In the genomic region with DNA sequence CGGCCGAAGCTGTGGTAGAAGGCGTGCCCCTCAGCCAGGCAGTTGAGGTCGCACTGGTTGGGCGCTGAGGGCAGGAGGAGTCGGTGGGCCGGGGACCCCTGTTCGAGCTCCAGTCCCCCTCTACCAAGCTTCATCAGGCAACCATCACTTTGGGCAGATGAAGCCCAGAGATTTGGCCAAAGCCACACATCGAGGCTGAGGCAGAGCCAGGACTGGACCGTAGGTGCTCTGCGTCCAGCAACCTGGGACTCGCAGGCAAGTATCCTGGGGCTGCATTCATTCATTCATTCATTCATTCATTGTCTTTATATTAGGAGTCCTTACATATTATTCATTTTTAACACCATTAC, we compare ENCODE assay signal across 9 cellular contexts. TPM values are rescaled to one million over a fixed set of nuclear protein-coding genes. Genes with fewer than 3 reads are reported as not detected.
A peak's percentile ranks its signal among the peaks of the same experiment; 100 is the strongest.
DNase-seq lines count a peak whose midpoint lies in the region; ATAC-seq and TF ChIP-seq lines count a peak whose summit lies in the region.
"Had no signal": no experiment of that assay in that cellular context is flagged by ENCODE, and none has a peak within 500 bp of the region (broad histone marks: within the 10 kb centered on the region; RNA-seq: fewer than 3 reads in every experiment).

No MANE protein-coding gene starts in this region.

- BruUV-seq in MCF 10A (replicated peaks; lab: Mats Ljungman, UMichigan) = no TSS peak

- peaks cover 9% of the 10 kb centered on the region for H3K4me1 Mint-ChIP-seq in MCF 10A (ENCODE audit: insufficient read depth, unreplicated experiment)

- H3K4me3 ChIP-seq in SK-N-SH (ENCODE audit: low read depth in 2 of 2, low read length in 1 of 2) (peak overlapping the region in 1 of 2 experiments; percentile 35; a peak in 2 of 4 replicates), left lung (peak overlapping the region; percentile 28 to 42), thoracic aorta (peak overlapping the region; percentile 75)

- no peak overlapping the region; the same call in 1 of the 2 replicates for H3K4me2 ChIP-seq in SK-N-SH

- no peaks in the 10 kb centered on the region for H3K79me2 ChIP-seq in SK-N-SH (ENCODE audit: insufficient read depth)

- H4K20me1 ChIP-seq in SK-N-SH (ENCODE audit: insufficient read depth) = no peaks in the 10 kb centered on the region

- peak overlapping the region in 1 of 2 experiments; percentile 8; a peak in 1 of 4 replicates for H3K27ac ChIP-seq in SK-N-SH (ENCODE audit: low read depth in 2 of 2, low read length in 1 of 2)
- no peak overlapping the region for H3K27ac ChIP-seq in left lung
- H3K27ac ChIP-seq in thoracic aorta = peak overlapping the region in 1 of 2 donors; percentile 68

- TF ChIP-seq EP300 in SK-N-SH (IDR thresholded peaks at IDR 0.05; ENCODE audit: borderline replicate concordance in 1 of 2, low read depth in 1 of 2, low read length in 1 of 2) = no peak

- intact Hi-C loops in MCF 10A (cut with micrococcal nuclease) = no loop called here
- intact Hi-C loops in left lung (cut with DNase I) = no loop called here

- peaks cover 13% of the 10 kb centered on the region for H3F3A ChIP-seq in SK-N-SH (replicated peaks; ENCODE audit: insufficient read depth)

- ATAC-seq in SK-N-SH treated with all-trans-retinoic acid at 6 μM for 48 hours (no peak), left lung (no peak), thoracic aorta (ENCODE audit: insufficient number of reproducible peaks, low FRiP score, low read depth) (no peak), GM21367 (IDR thresholded peaks at IDR 0.05; ENCODE audit: unreplicated experiment) (no peak)

- H3K9me3 ChIP-seq in SK-N-SH (no peaks in the 10 kb centered on the region), left lung (no peaks in the 10 kb centered on the region), thoracic aorta (no peaks in the 10 kb centered on the region)

- WGBS in SK-N-SH (ENCODE audit: low lambda C conversion rate) = 24% methylated on average over 6 of the region's 12 CpGs

- peak overlapping the region; percentile 35 for H3K4me3 Mint-ChIP-seq in MCF 10A (ENCODE audit: unreplicated experiment)

- DNase-seq in SK-N-SH = no peak
- no peak for DNase-seq in MCF 10A (ENCODE audit: unreplicated experiment)
- no peak for DNase-seq in left lung
- no peak for DNase-seq in thoracic aorta (ENCODE audit: low spot score)
- DNase-seq in activated effector memory CD4-positive, alpha-beta T cell treated with anti-CD3 and anti-CD28 coated beads, Interleukin-2, amount 50 U/mL, for 16 hours = no peak
- no peak for DNase-seq in effector CD4-positive, alpha-beta T cell

- CTCF ChIA-PET in SK-N-SH (lab: Yijun Ruan, JAX) = interaction anchor here (1.1 to 2.2 kb wide), 2 partner anchors 38 to 83 kb away, joined by 3 to 11 read pairs; no protein-coding TSS in a partner anchor
- CTCF ChIA-PET in MCF 10A (lab: Yijun Ruan, JAX) = interaction anchor here (0.8 kb wide), 1 partner anchor 163 kb away, joined by 3 read pairs; no protein-coding TSS in a partner anchor

- H2AFZ ChIP-seq in SK-N-SH (ENCODE audit: low read depth) = no peak overlapping the region

- no peaks in the 10 kb centered on the region for H3K36me3 ChIP-seq in SK-N-SH (replicated peaks in 1 of 2; ENCODE audit: control insufficient read depth in 1 of 2, insufficient read depth in 2 of 2, low read length in 1 of 2)
- no peaks in the 10 kb centered on the region for H3K36me3 ChIP-seq in left lung
- no peaks in the 10 kb centered on the region for H3K36me3 ChIP-seq in thoracic aorta

- H3K27me3 Mint-ChIP-seq in MCF 10A (ENCODE audit: insufficient read depth, unreplicated experiment) = no peaks in the 10 kb centered on the region

- no peaks in the 10 kb centered on the region for H3K27me3 ChIP-seq in SK-N-SH (ENCODE audit: insufficient read depth)
- H3K27me3 ChIP-seq in left lung = peaks cover 22 to 76% of the 10 kb centered on the region in 2 donors
- H3K27me3 ChIP-seq in thoracic aorta (replicated peaks; ENCODE audit: insufficient read depth) = no peaks in the 10 kb centered on the region

- POLR2A ChIA-PET in SK-N-SH (lab: Yijun Ruan, JAX) (no interaction called here), MCF 10A (lab: Yijun Ruan, JAX) (interaction anchor here (0.6 kb wide), 1 partner anchor 67 kb away, joined by 3 read pairs; no protein-coding TSS in a partner anchor)

- H3K27ac Mint-ChIP-seq in MCF 10A (ENCODE audit: low read depth, unreplicated experiment) = peak overlapping the region; percentile 99

- no peak overlapping the region for H3K9ac ChIP-seq in SK-N-SH

- H3K9me3 Mint-ChIP-seq in MCF 10A (ENCODE audit: unreplicated experiment) = no peaks in the 10 kb centered on the region

- no peak for TF ChIP-seq RAD21 in SK-N-SH (IDR thresholded peaks at IDR 0.05; ENCODE audit: low read length)

- peaks cover 23% of the 10 kb centered on the region for H3K36me3 Mint-ChIP-seq in MCF 10A (ENCODE audit: insufficient read depth, unreplicated experiment)

- TF ChIP-seq CTCF in SK-N-SH (IDR thresholded peaks at IDR 0.05) (no peak), MCF 10A (IDR thresholded peaks at IDR 0.05; ENCODE audit: unreplicated experiment) (no peak), left lung (IDR thresholded peaks at IDR 0.05) (no peak), thoracic aorta (IDR thresholded peaks at IDR 0.05) (no peak)

- no peaks in the 10 kb centered on the region for H3K9me2 ChIP-seq in SK-N-SH

- H3K4me1 ChIP-seq in SK-N-SH (ENCODE audit: control insufficient read depth in 1 of 2, insufficient read depth in 2 of 2, low read depth in 1 of 2, low read length in 1 of 2) = peaks cover 0 to 11% of the 10 kb centered on the region in 2 experiments; a peak in 1 of 4 replicates
- H3K4me1 ChIP-seq in left lung = peaks cover 4 to 19% of the 10 kb centered on the region in 2 donors
- peaks cover 3 to 21% of the 10 kb centered on the region in 2 donors for H3K4me1 ChIP-seq in thoracic aorta (ENCODE audit: control insufficient read depth in 1 of 2, low read depth in 2 of 2)

TF ChIP-seq in SK-N-SH, 30 proteins besides CTCF, POLR2A, EP300 and RAD21:
- TF ChIP-seq YY1 (IDR thresholded peaks at IDR 0.05; ENCODE audit: low read depth) (no peak), GATA2 (CRISPR knock-in tag; IDR thresholded peaks at IDR 0.05) (no peak), TAF1 (IDR thresholded peaks at IDR 0.05; ENCODE audit: borderline replicate concordance, low read depth, low read length) (0 out of 2 replicates have a peak, but pooled peaks have one; percentile 4)

TF ChIP-seq in SK-N-SH treated with all-trans-retinoic acid at 6 μM for 48 hours, 23 proteins besides CTCF, POLR2A, EP300 and RAD21 (continues in another document):
- TF ChIP-seq ESRRG (CRISPR knock-in tag; IDR thresholded peaks at IDR 0.05) (no peak), ZNF8 (CRISPR knock-in tag; IDR thresholded peaks at IDR 0.05) (no peak), BACH2 (CRISPR knock-in tag; IDR thresholded peaks at IDR 0.05; ENCODE audit: borderline replicate concordance) (no peak), ZFP30 (CRISPR knock-in tag; IDR thresholded peaks at IDR 0.05) (no peak), ZC3H10 (CRISPR knock-in tag; IDR thresholded peaks at IDR 0.05) (no peak), GLIS3 (CRISPR knock-in tag; IDR thresholded peaks at IDR 0.05) (no peak), RARB (CRISPR knock-in tag; IDR thresholded peaks at IDR 0.05) (no peak)
- TF ChIP-seq, protein P1, sequence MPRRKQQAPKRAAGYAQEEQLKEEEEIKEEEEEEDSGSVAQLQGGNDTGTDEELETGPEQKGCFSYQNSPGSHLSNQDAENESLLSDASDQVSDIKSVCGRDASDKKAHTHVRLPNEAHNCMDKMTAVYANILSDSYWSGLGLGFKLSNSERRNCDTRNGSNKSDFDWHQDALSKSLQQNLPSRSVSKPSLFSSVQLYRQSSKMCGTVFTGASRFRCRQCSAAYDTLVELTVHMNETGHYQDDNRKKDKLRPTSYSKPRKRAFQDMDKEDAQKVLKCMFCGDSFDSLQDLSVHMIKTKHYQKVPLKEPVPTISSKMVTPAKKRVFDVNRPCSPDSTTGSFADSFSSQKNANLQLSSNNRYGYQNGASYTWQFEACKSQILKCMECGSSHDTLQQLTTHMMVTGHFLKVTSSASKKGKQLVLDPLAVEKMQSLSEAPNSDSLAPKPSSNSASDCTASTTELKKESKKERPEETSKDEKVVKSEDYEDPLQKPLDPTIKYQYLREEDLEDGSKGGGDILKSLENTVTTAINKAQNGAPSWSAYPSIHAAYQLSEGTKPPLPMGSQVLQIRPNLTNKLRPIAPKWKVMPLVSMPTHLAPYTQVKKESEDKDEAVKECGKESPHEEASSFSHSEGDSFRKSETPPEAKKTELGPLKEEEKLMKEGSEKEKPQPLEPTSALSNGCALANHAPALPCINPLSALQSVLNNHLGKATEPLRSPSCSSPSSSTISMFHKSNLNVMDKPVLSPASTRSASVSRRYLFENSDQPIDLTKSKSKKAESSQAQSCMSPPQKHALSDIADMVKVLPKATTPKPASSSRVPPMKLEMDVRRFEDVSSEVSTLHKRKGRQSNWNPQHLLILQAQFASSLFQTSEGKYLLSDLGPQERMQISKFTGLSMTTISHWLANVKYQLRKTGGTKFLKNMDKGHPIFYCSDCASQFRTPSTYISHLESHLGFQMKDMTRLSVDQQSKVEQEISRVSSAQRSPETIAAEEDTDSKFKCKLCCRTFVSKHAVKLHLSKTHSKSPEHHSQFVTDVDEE (CRISPR knock-in tag; IDR thresholded peaks at IDR 0.05) = no peak

RNA-seq across cellular contexts. Expression of a gene that starts 4.3 kb away (rescaled TPM):
- polyA plus RNA-seq in SK-N-SH (2012; rRNA removed) = 5.7 and 6.3 TPM in 2 replicates
- 2.8 and 3.8 TPM in 2 replicates for polyA plus RNA-seq in SK-N-SH (2012; cell fraction: cytosol; rRNA removed)
- 26.7 and 27.1 TPM in 2 replicates for polyA plus RNA-seq in SK-N-SH (2012; cell fraction: nucleus; rRNA removed)
- 11.1 and 13.7 TPM in 2 replicates for total RNA-seq in MCF 10A (2022)
- 1 to 10 TPM; 3.0 to 5.3 TPM for total RNA-seq in left lung
- 10 to 100 TPM; 22.2 to 36.2 TPM for total RNA-seq in thoracic aorta

RNA-seq across cellular contexts. Expression of a gene that starts 15.4 kb away (rescaled TPM):
- 0.03 TPM in 1 of 2 replicates, not detected in the other for polyA plus RNA-seq in SK-N-SH (2012; rRNA removed)
- polyA plus RNA-seq in SK-N-SH (2012; cell fraction: cytosol; rRNA removed) = not detected in 2 replicates
- polyA plus RNA-seq in SK-N-SH (2012; cell fraction: nucleus; rRNA removed) = 0.35 and 0.39 TPM in 2 replicates
- 0.21 and 0.22 TPM in 2 replicates for total RNA-seq in MCF 10A (2022)
- total RNA-seq in left lung = not detected
- total RNA-seq in thoracic aorta = not detected
- total RNA-seq: A172 had no signal

RNA-seq across cellular contexts. Expression of a gene that starts 17.5 kb away (rescaled TPM):
- polyA plus RNA-seq in SK-N-SH (2012; rRNA removed) = 6.8 and 9.1 TPM in 2 replicates
- 4.0 and 5.0 TPM in 2 replicates for polyA plus RNA-seq in SK-N-SH (2012; cell fraction: cytosol; rRNA removed)
- 5.8 and 6.7 TPM in 2 replicates for polyA plus RNA-seq in SK-N-SH (2012; cell fraction: nucleus; rRNA removed)
- total RNA-seq in MCF 10A (2022) = 3.8 TPM in 2 replicates
- total RNA-seq in left lung = 1 to 10 TPM; 1.6 to 2.0 TPM
- total RNA-seq in thoracic aorta = 1 to 10 TPM in 1 of 2 donors, under 1 TPM in 1; 0.35 to 1.6 TPM

RNA-seq across cellular contexts. Expression of a gene that starts 18.3 kb away (rescaled TPM):
- polyA plus RNA-seq in SK-N-SH (2012; rRNA removed) = 5.8 and 6.6 TPM in 2 replicates
- polyA plus RNA-seq in SK-N-SH (2012; cell fraction: cytosol; rRNA removed) = 1.1 and 1.5 TPM in 2 replicates
- polyA plus RNA-seq in SK-N-SH (2012; cell fraction: nucleus; rRNA removed) = 69.2 and 138 TPM in 2 replicates
- total RNA-seq in MCF 10A (2022) = 3.4 and 3.7 TPM in 2 replicates
- total RNA-seq in left lung = 1 to 10 TPM; 1.9 to 3.2 TPM
- total RNA-seq in thoracic aorta = under 1 TPM; 0.56 to 0.68 TPM

RNA-seq across cellular contexts. Expression of a gene that starts 29.5 kb away (rescaled TPM):
- polyA plus RNA-seq in SK-N-SH (2012; rRNA removed) = 23.4 and 25.3 TPM in 2 replicates
- polyA plus RNA-seq in SK-N-SH (2012; cell fraction: cytosol; rRNA removed) = 11.5 and 20.3 TPM in 2 replicates
- polyA plus RNA-seq in SK-N-SH (2012; cell fraction: nucleus; rRNA removed) = 27.2 and 30.6 TPM in 2 replicates
- total RNA-seq in MCF 10A (2022) (36.3 and 40.5 TPM in 2 replicates), left lung (10 to 100 TPM; 31.1 to 32.2 TPM), thoracic aorta (10 to 100 TPM; 28.6 to 54.6 TPM)
